34 cellular contexts compared by ENCODE assay signal in genomic region chr1:225945564-225945963, GRCh38. TPM values are rescaled to one million over a fixed set of nuclear protein-coding genes. Genes with fewer than 3 reads are reported as not detected.
DNase-seq lines count a peak whose midpoint lies in the region; ATAC-seq lines count a peak whose summit lies in the region.
"Had no signal": no experiment of that assay in that cellular context is flagged by ENCODE, and none has a peak within 500 bp of the region (broad histone marks: within the 10 kb centered on the region; RNA-seq: fewer than 3 reads in every experiment).

No MANE protein-coding gene starts in this region.

- peaks cover 0 to 11% (median 0%) of the 10 kb centered on the region in 11 experiments; a peak in 1 of 22 replicates for H4K20me1 ChIP-seq in BLaER1 treated with 17β-estradiol and CSF1 and Interleukin-3, amounts not matched to agents 10 nM and 100 nM

- no peak overlapping the region for H3K27ac ChIP-seq in BLaER1 treated with 17β-estradiol and CSF1 and Interleukin-3, amounts not matched to agents 10 nM and 100 nM
- H3K27ac ChIP-seq in mesendoderm (ENCODE audit: low read depth, low read length) = peak overlapping the region; percentile 62
- H3K27ac ChIP-seq: breast epithelium, gastroesophageal sphincter, hepatocyte, left ventricle myocardium inferior, prostate gland, stomach had no signal

- no peak overlapping the region for H2BK15ac ChIP-seq in mesendoderm (replicated peaks; ENCODE audit: low read depth)

- no peak overlapping the region for H3K18ac ChIP-seq in mesendoderm (ENCODE audit: low read length)

- H2AK5ac ChIP-seq in mesendoderm (ENCODE audit: low read length) = no peak overlapping the region

- no peak overlapping the region for H3K4me3 ChIP-seq in BLaER1 treated with 17β-estradiol and CSF1 and Interleukin-3, amounts not matched to agents 10 nM and 100 nM
- H3K4me3 ChIP-seq in HAP-1 (no peak overlapping the region), mesendoderm (ENCODE audit: low read length) (no peak overlapping the region)
- H3K4me3 ChIP-seq: breast epithelium, gastroesophageal sphincter, GM12878, hepatocyte, left ventricle myocardium inferior, prostate gland, stomach had no signal

- peaks cover 7% of the 10 kb centered on the region for H3K27me3 Mint-ChIP-seq in stimulated activated naive CD8-positive, alpha-beta T cell treated with anti-CD3 and anti-CD28 coated beads, Interleukin-15, amount 100 ng/mL, for 72 hours

- H3K4me3 Mint-ChIP-seq in stimulated activated naive CD8-positive, alpha-beta T cell treated with anti-CD3 and anti-CD28 coated beads, Interleukin-15, amount 100 ng/mL, for 72 hours = peak overlapping the region in 1 of 2 donors; percentile 29
- H3K4me3 Mint-ChIP-seq: activated CD4-positive, alpha-beta memory T cell treated with anti-CD3 and anti-CD28 coated beads, Interleukin-2, amount 10 ng/mL, durations not matched to agents 7 days and 5 days; activated naive CD4-positive, alpha-beta T cell treated with anti-CD3 and anti-CD28 coated beads, Interleukin-2, amount 10 ng/mL, durations not matched to agents 7 days and 5 days; activated T-helper 1 cell treated with anti-CD3 and anti-CD28 coated beads, Interleukin-12 subunit alpha, Interleukin-12 subunit beta, Interleukin-2, Interleukin-4 antibody, amounts not matched to agents 30 ng/mL and 10 ng/mL and 1 ng/mL, durations not matched to agents 14 hours and 24 hours and 36 hours; B cell; T-helper 1 cell treated with Interleukin-12 subunit alpha and Interleukin-12 subunit beta and Interleukin-4 antibody, amounts not matched to agents 30 μg/mL and 1 μg/mL, for 36 hours had no signal

- no peaks in the 10 kb centered on the region for H3K79me2 ChIP-seq in mesendoderm (ENCODE audit: control insufficient read depth, insufficient read depth, low read length)
- H3K79me2 ChIP-seq: hepatocyte had no signal

- no peak overlapping the region for H3K9ac ChIP-seq in BLaER1 treated with 17β-estradiol and CSF1 and Interleukin-3, amounts not matched to agents 10 nM and 100 nM
- no peak overlapping the region for H3K9ac ChIP-seq in mesendoderm (ENCODE audit: low read length)

- H3K4me1 Mint-ChIP-seq in stimulated activated naive CD8-positive, alpha-beta T cell treated with anti-CD3 and anti-CD28 coated beads, Interleukin-15, amount 100 ng/mL, for 72 hours = peaks cover 15% of the 10 kb centered on the region

- peak overlapping the region; percentile 41 for H2BK5ac ChIP-seq in mesendoderm (ENCODE audit: low read length)

- ATAC-seq in stimulated activated naive CD8-positive, alpha-beta T cell treated with anti-CD3 and anti-CD28 coated beads, Interleukin-15, amount 100 ng/mL, for 72 hours = no peak
- ATAC-seq: gastroesophageal sphincter, Panc1, sciatic nerve, SK-N-SH treated with all-trans-retinoic acid at 6 μM for 48 hours had no signal

- H4K5ac ChIP-seq in mesendoderm (ENCODE audit: low read length) = no peak overlapping the region

- H3K4ac ChIP-seq in mesendoderm (ENCODE audit: low read depth, low read length) = no peak overlapping the region

- in situ Hi-C loops in HAP-1 (cut with MboI; ENCODE audit: low sequenced_read_pairs) = no loop called here

- H3K4me1 ChIP-seq in BLaER1 treated with 17β-estradiol and CSF1 and Interleukin-3, amounts not matched to agents 10 nM and 100 nM = peaks cover 8 to 41% (median 27%) of the 10 kb centered on the region in 10 experiments; a peak in 18 of 20 replicates
- H3K4me1 ChIP-seq in HAP-1 = peaks cover 9% of the 10 kb centered on the region
- peaks cover 28% of the 10 kb centered on the region for H3K4me1 ChIP-seq in mesendoderm (ENCODE audit: control insufficient read depth, low read depth, low read length)
- H3K4me1 ChIP-seq: prostate gland had no signal

- H3K9me3 Mint-ChIP-seq in stimulated activated naive CD8-positive, alpha-beta T cell treated with anti-CD3 and anti-CD28 coated beads, Interleukin-15, amount 100 ng/mL, for 72 hours = no peaks in the 10 kb centered on the region
- H3K9me3 Mint-ChIP-seq: activated CD4-positive, alpha-beta memory T cell treated with anti-CD3 and anti-CD28 coated beads, Interleukin-2, amount 10 ng/mL, durations not matched to agents 7 days and 5 days; activated naive CD4-positive, alpha-beta T cell treated with anti-CD3 and anti-CD28 coated beads, Interleukin-2, amount 10 ng/mL, durations not matched to agents 7 days and 5 days; activated T-helper 1 cell treated with anti-CD3 and anti-CD28 coated beads, Interleukin-12 subunit alpha, Interleukin-12 subunit beta, Interleukin-2, Interleukin-4 antibody, amounts not matched to agents 30 ng/mL and 10 ng/mL and 1 ng/mL, durations not matched to agents 14 hours and 24 hours and 36 hours; IgD-negative memory B cell; T-helper 1 cell treated with Interleukin-12 subunit alpha and Interleukin-12 subunit beta and Interleukin-4 antibody, amounts not matched to agents 30 μg/mL and 1 μg/mL, for 36 hours had no signal

- no peaks in the 10 kb centered on the region for H3K27me3 ChIP-seq in BLaER1 treated with 17β-estradiol and CSF1 and Interleukin-3, amounts not matched to agents 10 nM and 100 nM
- H3K27me3 ChIP-seq in HAP-1 (ENCODE audit: low read depth) (no peaks in the 10 kb centered on the region), mesendoderm (ENCODE audit: insufficient read depth, low read length, poor library complexity) (no peaks in the 10 kb centered on the region)
- H3K27me3 ChIP-seq: breast epithelium had no signal

- H3K27ac Mint-ChIP-seq in stimulated activated naive CD8-positive, alpha-beta T cell treated with anti-CD3 and anti-CD28 coated beads, Interleukin-15, amount 100 ng/mL, for 72 hours = peak overlapping the region in 1 of 2 donors; percentile 66
- H3K27ac Mint-ChIP-seq: activated CD4-positive, alpha-beta memory T cell treated with anti-CD3 and anti-CD28 coated beads, Interleukin-2, amount 10 ng/mL, durations not matched to agents 7 days and 5 days; activated naive CD4-positive, alpha-beta T cell treated with anti-CD3 and anti-CD28 coated beads, Interleukin-2, amount 10 ng/mL, durations not matched to agents 7 days and 5 days; B cell; IgD-negative memory B cell; T-helper 1 cell treated with Interleukin-12 subunit alpha and Interleukin-12 subunit beta and Interleukin-4 antibody, amounts not matched to agents 30 μg/mL and 1 μg/mL, for 36 hours had no signal

- H4K8ac ChIP-seq in mesendoderm (ENCODE audit: low read depth, low read length) = no peak overlapping the region

- peak overlapping the region; percentile 68 for H3K56ac ChIP-seq in mesendoderm (ENCODE audit: low read length)

- peak; percentile 52 to 63 for DNase-seq in HAP-1 (ENCODE audit: low spot score in 2 of 2)
- DNase-seq in amniotic epithelial cell (ENCODE audit: low read depth) = peak; percentile 9
- DNase-seq in mesendoderm = peak; percentile 93
- no peak for DNase-seq in stimulated activated naive CD8-positive, alpha-beta T cell treated with anti-CD3 and anti-CD28 coated beads, Interleukin-15, amount 100 ng/mL, for 72 hours
- DNase-seq in activated effector memory CD4-positive, alpha-beta T cell treated with Interleukin-2 at 50 U/mL for 16 hours = no peak
- DNase-seq in NCI-H2107 treated with DMSO at 0.1 percent for 48 hours (lab: John Stamatoyannopoulos, UW; ENCODE audit: unreplicated experiment) = no peak
- DNase-seq in AG20443 (ENCODE audit: low spot score) = no peak
- DNase-seq: activated CD4-positive, alpha-beta memory T cell treated with anti-CD3 and anti-CD28 coated beads, Interleukin-2, amount 10 ng/mL, durations not matched to agents 7 days and 5 days; activated CD4-positive, CD25-positive, alpha-beta regulatory T cell treated with anti-CD3 and anti-CD28 coated beads, Interleukin-2, amount 50 U/mL, for 72 hours; activated CD8-positive, alpha-beta memory T cell treated with anti-CD3 and anti-CD28 coated beads, Interleukin-2, amount 50 U/mL, for 4 hours; activated naive CD4-positive, alpha-beta T cell treated with anti-CD3 and anti-CD28 coated beads, Interleukin-2, amount 10 ng/mL, durations not matched to agents 7 days and 5 days; left ventricle myocardium inferior; NCI-H146; NCI-H510A; nucleus accumbens; Right ventricle myocardium superior; stimulated activated CD4-positive, alpha-beta T cell treated with anti-CD3 and anti-CD28 coated beads, Interleukin-12 subunit alpha, Interleukin-12 subunit beta, amount 100 ng/mL, for 4 hours; stimulated activated CD4-positive, alpha-beta T cell treated with anti-CD3 and anti-CD28 coated beads, Interleukin-2, amount 100 ng/mL, for 48 hours; stomach had no signal

- no peaks in the 10 kb centered on the region for H3K36me3 ChIP-seq in BLaER1 treated with 17β-estradiol and CSF1 and Interleukin-3, amounts not matched to agents 10 nM and 100 nM
- H3K36me3 ChIP-seq in HAP-1 (replicated peaks) (no peaks in the 10 kb centered on the region), mesendoderm (ENCODE audit: control insufficient read depth, insufficient read depth, low read length) (no peaks in the 10 kb centered on the region)
- H3K36me3 ChIP-seq: breast epithelium, gastroesophageal sphincter, left ventricle myocardium inferior, prostate gland, stomach had no signal

- no peak overlapping the region for H2BK120ac ChIP-seq in mesendoderm (ENCODE audit: low read depth, low read length)

- no peak overlapping the region for H3K23ac ChIP-seq in mesendoderm (ENCODE audit: low read length)

- WGBS in mesendoderm (ENCODE audit: extremely low coverage, insufficient coverage, low lambda C conversion rate) = no CpG with 5 or more reads among the region's 4 CpGs

- no peaks in the 10 kb centered on the region for H3K9me3 ChIP-seq in BLaER1 treated with 17β-estradiol and CSF1 and Interleukin-3, amounts not matched to agents 10 nM and 100 nM (replicated peaks in 1 of 11)
- no peaks in the 10 kb centered on the region for H3K9me3 ChIP-seq in HAP-1
- H3K9me3 ChIP-seq: breast epithelium, gastroesophageal sphincter, left ventricle myocardium inferior, prostate gland, stomach had no signal

- H3K4me2 ChIP-seq in BLaER1 treated with 17β-estradiol and CSF1 and Interleukin-3, amounts not matched to agents 10 nM and 100 nM = peak overlapping the region in 6 of 11 experiments; percentile 14 to 74 (median 56); a peak in 9 of 22 replicates
- no peak overlapping the region for H3K4me2 ChIP-seq in mesendoderm (ENCODE audit: low read length)
- H3K4me2 ChIP-seq: hepatocyte had no signal

- no peaks in the 10 kb centered on the region for H3K79me1 ChIP-seq in mesendoderm (ENCODE audit: low read length)

RNA-seq across cellular contexts. Expression of gene LEFTY2, which starts 4.5 kb away (rescaled TPM):
- 11.8 TPM for polyA plus RNA-seq in mesendoderm (2013, experiment 1 of 2)
- 13.3 TPM for polyA plus RNA-seq in mesendoderm (2013, experiment 2 of 2)
- polyA plus RNA-seq: fibroblast of lung, GM12878 had no signal

RNA-seq across cellular contexts. Expression of gene PYCR2, which starts 21.5 kb away (rescaled TPM):
- polyA plus RNA-seq in mesendoderm (2013, experiment 1 of 2) = 94.1 TPM
- polyA plus RNA-seq in mesendoderm (2013, experiment 2 of 2) = 95.3 TPM

RNA-seq across cellular contexts. Expression of gene SDE2, which starts 53.6 kb away (rescaled TPM):
- polyA plus RNA-seq in mesendoderm (2013, experiment 1 of 2) = 12.6 TPM
- 13.0 TPM for polyA plus RNA-seq in mesendoderm (2013, experiment 2 of 2)

RNA-seq across cellular contexts. Expression of gene LEFTY1, which starts 56.6 kb away (rescaled TPM):
- 42.5 TPM for polyA plus RNA-seq in mesendoderm (2013, experiment 1 of 2)
- polyA plus RNA-seq in mesendoderm (2013, experiment 2 of 2) = 42.7 TPM
- polyA plus RNA-seq: endothelial cell of umbilical vein, fibroblast of lung, IgD-negative memory B cell had no signal

Comparison
In these comparisons a context has a peak if more than half of its experiments do, and no peak if none do; other contexts are left out.
1. DNase-seq: peak in HAP-1 (2 of 2), amniotic epithelial cell (single experiment) and mesendoderm (single experiment); none in stimulated activated naive CD8-positive, alpha-beta T cell treated with anti-CD3 and anti-CD28 coated beads, Interleukin-15, amount 100 ng/mL, for 72 hours (0 of 2), activated effector memory CD4-positive, alpha-beta T cell treated with Interleukin-2 at 50 U/mL for 16 hours (single experiment), NCI-H2107 treated with DMSO at 0.1 percent for 48 hours (single experiment) and AG20443 (single experiment).